Comparison of ENCODE assay signal across 8 cellular contexts in the genomic region with DNA sequence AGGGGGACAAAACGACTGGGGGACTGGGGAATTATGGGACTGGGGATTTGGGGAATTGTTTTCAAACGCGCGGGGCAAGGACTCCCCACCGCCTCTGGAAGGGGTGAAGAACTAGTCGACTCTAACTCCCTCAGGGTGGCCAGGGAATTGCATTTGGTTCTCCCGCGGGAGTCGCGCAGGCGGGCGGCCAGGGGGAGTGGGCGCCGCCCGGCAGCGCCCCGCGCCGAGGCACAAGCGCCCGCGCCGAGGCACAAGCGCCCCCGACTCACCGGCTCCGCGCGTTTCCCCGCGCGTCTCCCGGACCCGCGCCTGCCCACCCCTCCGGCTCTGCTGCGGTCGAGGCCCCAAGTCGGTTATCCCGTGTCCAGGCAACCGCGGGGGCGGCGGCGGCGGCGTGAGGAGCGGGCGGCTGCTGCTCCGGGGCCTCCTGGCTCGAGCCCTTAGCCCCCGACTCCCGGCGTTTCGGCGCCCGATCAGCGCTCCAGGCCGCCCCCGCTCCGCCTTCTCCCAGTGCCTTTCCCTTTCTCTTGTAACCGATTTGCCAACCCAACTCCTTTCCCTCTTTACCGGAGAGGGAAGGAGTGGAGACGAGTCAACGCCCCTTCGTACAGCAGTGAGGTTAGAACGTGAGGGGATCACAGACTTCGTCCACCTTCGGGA. TPM values are rescaled to one million over a fixed set of nuclear protein-coding genes. Genes with fewer than 3 reads are reported as not detected.
A peak's percentile ranks its signal among the peaks of the same experiment; 100 is the strongest.
DNase-seq lines count a peak whose midpoint lies in the region; ATAC-seq and TF ChIP-seq lines count a peak whose summit lies in the region.

A gene with protein sequence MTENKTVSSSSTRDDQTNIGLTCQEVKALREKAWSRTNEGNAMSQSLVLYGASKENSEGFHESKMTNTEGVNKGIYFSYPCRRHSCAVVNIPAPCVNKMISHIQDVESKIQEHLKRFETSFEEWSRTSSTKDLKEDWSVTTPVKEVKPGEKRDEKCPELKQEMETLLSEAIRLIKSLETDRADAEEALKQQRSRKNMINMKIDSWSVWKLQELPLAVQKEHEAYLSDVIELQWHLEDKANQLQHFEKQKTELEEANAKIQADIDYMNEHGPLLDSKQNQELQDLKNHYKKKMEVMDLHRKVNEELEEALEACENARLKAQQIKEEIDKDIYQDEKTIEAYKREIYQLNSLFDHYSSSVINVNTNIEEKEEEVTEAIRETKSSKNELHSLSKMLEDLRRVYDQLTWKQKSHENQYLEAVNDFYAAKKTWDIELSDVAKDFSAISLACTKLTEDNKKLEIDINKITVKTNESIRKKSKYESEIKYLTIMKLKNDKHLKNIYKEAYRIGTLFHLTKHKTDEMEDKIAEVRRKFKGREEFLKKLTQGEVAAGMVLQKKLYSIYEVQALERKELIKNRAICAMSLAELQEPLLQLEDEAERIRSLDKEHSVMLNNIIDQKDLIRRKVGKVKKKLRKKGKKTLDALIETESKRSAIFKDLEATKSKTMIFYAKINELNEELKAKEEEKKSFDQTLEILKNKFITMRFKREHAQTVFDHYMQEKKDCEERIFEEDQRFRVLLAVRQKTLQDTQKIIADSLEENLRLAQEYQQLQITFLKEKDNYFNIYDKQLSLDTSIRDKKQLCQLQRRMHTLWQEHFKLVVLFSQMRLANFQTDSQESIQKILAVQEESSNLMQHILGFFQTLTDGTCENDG (minus strand): TSS at position 338 of the 660 bp plus-strand sequence. CDS start 28,633 bp downstream, outside the sequence.

- H3K27ac Mint-ChIP-seq in activated naive CD8-positive, alpha-beta T cell treated with anti-CD3 and anti-CD28 coated beads for 36 hours, result no peak within 1 kb of the TSS

- H2AFZ ChIP-seq in neuron (ENCODE audit: low read depth, low read length), result peak within 1 kb of the TSS; percentile 93

- peaks cover 2% of the 10 kb centered on the region for H3K9me3 Mint-ChIP-seq in activated naive CD8-positive, alpha-beta T cell treated with anti-CD3 and anti-CD28 coated beads for 36 hours

- no peak within 1 kb of the TSS for H3K4me3 Mint-ChIP-seq in activated naive CD8-positive, alpha-beta T cell treated with anti-CD3 and anti-CD28 coated beads for 36 hours

- peaks cover 5% of the 10 kb centered on the region for H3K4me1 ChIP-seq in neuron (ENCODE audit: insufficient read depth, low read length)

- no peaks in the 10 kb centered on the region for H3K4me1 Mint-ChIP-seq in activated naive CD8-positive, alpha-beta T cell treated with anti-CD3 and anti-CD28 coated beads for 36 hours

- H3K9me3 ChIP-seq in neuron (ENCODE audit: low read length), result no peaks in the 10 kb centered on the region

- H3K27me3 ChIP-seq in neuron (ENCODE audit: insufficient read depth, low read length), result no peaks in the 10 kb centered on the region

- peak within 1 kb of the TSS; percentile 33 for H3K4me3 ChIP-seq in fibroblast of mammary gland (ENCODE audit: control insufficient read depth, low read depth, low read length)
- peak within 1 kb of the TSS; percentile 56 for H3K4me3 ChIP-seq in neuron (ENCODE audit: low read length)

- peaks cover 30% of the 10 kb centered on the region for H3K27me3 Mint-ChIP-seq in activated naive CD8-positive, alpha-beta T cell treated with anti-CD3 and anti-CD28 coated beads for 36 hours

- TF ChIP-seq CTCF in fibroblast of mammary gland (conservative IDR thresholded peaks at IDR 0.05; ENCODE audit: control insufficient read depth, insufficient read depth, low read depth, low read length), result no peak

- no peaks in the 10 kb centered on the region for H3K36me3 ChIP-seq in neuron (ENCODE audit: insufficient read depth, low read length)

- peak; percentile 59 for DNase-seq in COR-L47 (lab: John Stamatoyannopoulos, UW)
- DNase-seq in NCI-H510A (lab: John Stamatoyannopoulos, UW), result peak; percentile 70
- DNase-seq in fibroblast of mammary gland (ENCODE audit: low read depth), result no peak
- DNase-seq in activated naive CD8-positive, alpha-beta T cell treated with anti-CD3 and anti-CD28 coated beads for 36 hours, result no peak
- no peak for DNase-seq in globus pallidus (ENCODE audit: low spot score)

- ATAC-seq in GM21390 (IDR thresholded peaks at IDR 0.05; ENCODE audit: unreplicated experiment) (no peak), GM18868 (IDR thresholded peaks at IDR 0.05; ENCODE audit: unreplicated experiment) (no peak)

- peaks cover 2% of the 10 kb centered on the region for H3K36me3 Mint-ChIP-seq in activated naive CD8-positive, alpha-beta T cell treated with anti-CD3 and anti-CD28 coated beads for 36 hours

RNA-seq across cellular contexts. Expression of the gene that starts here (rescaled TPM):
- not detected for total RNA-seq in activated naive CD8-positive, alpha-beta T cell treated with anti-CD3 and anti-CD28 coated beads for 36 hours

Comparison
In these comparisons a context has a peak if more than half of its experiments do, and no peak if none do; other contexts are left out.
1. DNase-seq: peak in COR-L47 (single experiment) and NCI-H510A (single experiment); none in fibroblast of mammary gland (single experiment), activated naive CD8-positive, alpha-beta T cell treated with anti-CD3 and anti-CD28 coated beads for 36 hours (single experiment) and globus pallidus (single experiment).